12 cellular contexts compared by ENCODE assay signal in the genomic region with DNA sequence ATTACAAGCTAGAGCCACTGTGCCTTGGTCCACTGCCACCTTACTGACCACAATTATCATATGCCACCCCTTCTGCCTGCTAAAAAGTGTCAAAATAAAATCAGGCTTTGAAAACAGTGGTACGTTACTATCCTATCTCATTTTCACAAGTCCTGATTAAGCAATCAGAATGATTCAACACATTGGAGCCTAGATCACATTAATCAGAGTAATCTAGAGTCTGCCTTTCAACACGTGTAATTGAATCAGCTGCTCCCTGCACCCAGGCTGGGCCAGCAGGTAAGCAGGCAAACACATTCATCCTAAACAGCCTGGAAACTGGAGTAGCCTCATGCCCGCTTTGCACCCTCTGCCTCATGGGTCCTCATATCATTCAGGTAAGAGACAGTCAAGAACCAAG.
DNase-seq lines count a peak whose midpoint lies in the region; ATAC-seq, FAIRE-seq and TF ChIP-seq lines count a peak whose summit lies in the region.
"Had no signal": no experiment of that assay in that cellular context is flagged by ENCODE, and none has a peak within 500 bp of the region (broad histone marks: within the 10 kb centered on the region; RNA-seq: fewer than 3 reads in every experiment).

No MANE protein-coding gene starts in this region.

- no peak for TF ChIP-seq CTCF in bronchial epithelial cell (IDR thresholded peaks at IDR 0.05; ENCODE audit: insufficient read depth, low read length, severe bottlenecking)
- TF ChIP-seq CTCF in kidney (IDR thresholded peaks at IDR 0.05; ENCODE audit: borderline replicate concordance, extremely low read depth, insufficient read depth) = no peak

- H3K9ac ChIP-seq in kidney (ENCODE audit: low read length in 2 of 2) = no peak overlapping the region

- intact Hi-C loops in kidney (cut with DNase I) = no loop called here

- H3K4me3 ChIP-seq in bronchial epithelial cell (ENCODE audit: low read depth, low read length) = no peak overlapping the region
- H3K4me3 ChIP-seq in kidney (ENCODE audit: low read length in 2 of 2) = no peak overlapping the region

- peak; percentile 58 for FAIRE-seq in bronchial epithelial cell (lab: Jason Lieb, UNC)
- FAIRE-seq in kidney (lab: Jason Lieb, UNC) = no peak

- no peaks in the 10 kb centered on the region for H3K9me3 ChIP-seq in kidney (ENCODE audit: control insufficient read depth in 1 of 2, low read length in 2 of 2)

- DNase-seq in AG20443 (ENCODE audit: low spot score) (peak; percentile 31), HPDE6-E6E7 (ENCODE audit: extremely low spot score) (peak; percentile 90), bronchial epithelial cell (ENCODE audit: low read depth) (peak; percentile 98), kidney glomerular epithelial cell (lab: John Stamatoyannopoulos, UW) (peak; percentile 55), NCI-H2029 treated with DMSO at 0.1 percent for 48 hours (lab: John Stamatoyannopoulos, UW) (no peak), kidney (no peak)
- DNase-seq in activated T-cell treated with anti-CD3 and anti-CD28 coated beads, Interleukin-2, amount 50 U/mL, for 1 hour = no peak
- DNase-seq: activated CD4-positive, alpha-beta T cell treated with anti-CD3 and anti-CD28 coated beads, Interleukin-2, amount 10 ng/mL, durations not matched to agents 24 days and 14 days; C1 segment of cervical spinal cord; NCI-H1105 treated with DMSO at 0.1 percent for 48 hours; stimulated activated CD4-positive, alpha-beta T cell treated with anti-CD3 and anti-CD28 coated beads, Interleukin-4, amount 100 ng/mL, for 1 hour had no signal

- no peaks in the 10 kb centered on the region for H3K4me1 ChIP-seq in kidney (ENCODE audit: control insufficient read depth in 1 of 2, insufficient read depth in 1 of 2, low read depth in 1 of 2, low read length in 2 of 2)

- H3K27ac ChIP-seq in kidney (ENCODE audit: low read depth in 2 of 2, low read length in 2 of 2) = no peak overlapping the region

- H3K27me3 ChIP-seq in bronchial epithelial cell (ENCODE audit: control insufficient read depth, insufficient read depth, low read length) = no peaks in the 10 kb centered on the region

- no peaks in the 10 kb centered on the region for H3K36me3 ChIP-seq in bronchial epithelial cell (ENCODE audit: control insufficient read depth, insufficient read depth, low read length)
- H3K36me3 ChIP-seq in kidney (ENCODE audit: control insufficient read depth in 1 of 2, insufficient read depth in 2 of 2, low read length in 2 of 2) = no peaks in the 10 kb centered on the region

- no peak for ATAC-seq in HG02763 (IDR thresholded peaks at IDR 0.05; ENCODE audit: unreplicated experiment)

Comparison
In these comparisons a context has a peak if more than half of its experiments do, and no peak if none do; other contexts are left out.
1. DNase-seq: peak in AG20443 (single experiment), HPDE6-E6E7 (single experiment), bronchial epithelial cell (single experiment) and kidney glomerular epithelial cell (single experiment); none in NCI-H2029 treated with DMSO at 0.1 percent for 48 hours (single experiment), activated T-cell treated with anti-CD3 and anti-CD28 coated beads, Interleukin-2, amount 50 U/mL, for 1 hour (single experiment) and kidney (single experiment).